Comparison of ENCODE assay signal across 8 cellular contexts in genomic region chr18:49052891-49053644, GRCh38.
DNase-seq lines count a peak whose midpoint lies in the region; ATAC-seq lines count a peak whose summit lies in the region.

No MANE protein-coding gene starts in this region.

- H3K4me3 ChIP-seq in skeletal muscle satellite cell (ENCODE audit: low read length), result peak overlapping the region; percentile 43

- peaks cover 50% of the 10 kb centered on the region for H3K4me1 ChIP-seq in skeletal muscle satellite cell (ENCODE audit: control insufficient read depth, insufficient read depth, low read length)

- no peaks in the 10 kb centered on the region for H3K9me3 ChIP-seq in skeletal muscle satellite cell (replicated peaks; ENCODE audit: low read length)

- H3K9ac ChIP-seq in skeletal muscle satellite cell (ENCODE audit: low read depth, low read length), result peak overlapping the region; percentile 81

- peak; percentile 100 for DNase-seq in GF-D8 (lab: John Stamatoyannopoulos, UW)
- peak; percentile 84 for DNase-seq in NCI-H226
- DNase-seq in central memory CD4-positive, alpha-beta T cell, result peak; percentile 4
- no peak for DNase-seq in HPDE6-E6E7 (ENCODE audit: extremely low spot score)
- DNase-seq in HT-29 (ENCODE audit: low spot score), result no peak

- H3K36me3 ChIP-seq in skeletal muscle satellite cell (ENCODE audit: insufficient read depth, low read length), result no peaks in the 10 kb centered on the region

- peak overlapping the region; percentile 65 for H3K4me2 ChIP-seq in skeletal muscle satellite cell (ENCODE audit: low read length)

- H3K27me3 ChIP-seq in skeletal muscle satellite cell (ENCODE audit: control insufficient read depth, insufficient read depth, low read length), result no peaks in the 10 kb centered on the region

- ATAC-seq in HG03521 (IDR thresholded peaks at IDR 0.05; ENCODE audit: unreplicated experiment) (no peak), HG02852 (IDR thresholded peaks at IDR 0.05; ENCODE audit: unreplicated experiment) (no peak)

Comparison
In these comparisons a context has a peak if more than half of its experiments do, and no peak if none do; other contexts are left out.
1. DNase-seq: peak in GF-D8 (single experiment), NCI-H226 (single experiment) and central memory CD4-positive, alpha-beta T cell (single experiment); none in HPDE6-E6E7 (single experiment) and HT-29 (single experiment).